Comparison of ENCODE assay signal across 1 cellular context in the genomic region with DNA sequence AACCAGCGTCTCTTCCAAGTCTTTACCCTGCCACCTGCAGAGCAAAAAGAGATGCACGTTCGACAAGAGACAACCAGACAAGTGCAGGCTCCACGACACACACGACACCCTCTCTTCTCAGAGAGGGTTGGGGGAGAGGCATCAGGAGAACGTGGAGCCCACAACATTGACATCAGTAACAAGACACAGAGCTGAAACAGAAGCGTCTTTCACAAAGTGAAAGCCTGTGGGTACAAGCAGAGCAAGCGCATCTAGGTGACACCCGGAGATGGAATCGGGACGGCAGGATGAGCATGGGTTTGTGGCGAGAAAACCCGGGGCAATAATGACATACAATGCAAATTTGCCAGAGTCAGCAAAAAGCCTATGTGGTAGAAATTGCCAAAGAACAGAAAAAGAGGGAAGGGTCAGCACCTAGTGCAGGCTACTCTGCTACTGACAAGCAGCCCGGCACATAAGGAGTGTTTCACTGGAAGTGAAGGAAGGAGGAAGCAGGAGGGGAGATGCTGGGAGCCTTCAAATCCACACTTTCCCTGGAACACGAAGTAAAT.
TF ChIP-seq lines count a peak whose summit lies in the region.

No MANE protein-coding gene starts in this region.

TF ChIP-seq in IMR-90, 13 proteins besides CTCF, POLR2A, EP300 and RAD21:
- TF ChIP-seq CHD1 (IDR thresholded peaks at IDR 0.05; ENCODE audit: low read depth, low read length) (no peak), MAFK (IDR thresholded peaks at IDR 0.05; ENCODE audit: low read depth, low read length) (peak; percentile 94), BHLHE40 (IDR thresholded peaks at IDR 0.05; ENCODE audit: low read depth, low read length) (no peak)
